18 cellular contexts compared by ENCODE assay signal in genomic region chr15:54941417-54941816, GRCh38.
A peak's percentile ranks its signal among the peaks of the same experiment; 100 is the strongest.
DNase-seq lines count a peak whose midpoint lies in the region; ATAC-seq and TF ChIP-seq lines count a peak whose summit lies in the region.
"Had no signal": no experiment of that assay in that cellular context is flagged by ENCODE, and none has a peak within 500 bp of the region (broad histone marks: within the 10 kb centered on the region; RNA-seq: fewer than 3 reads in every experiment).

No MANE protein-coding gene starts in this region.

- no peak overlapping the region for H2AFZ ChIP-seq in osteoblast (ENCODE audit: low read length)

- H3K27ac Mint-ChIP-seq in MCF 10A (ENCODE audit: low read depth, unreplicated experiment), result no peak overlapping the region
- H3K27ac Mint-ChIP-seq: CD4-positive, alpha-beta T cell; CD8-positive, alpha-beta T cell had no signal

- no peaks in the 10 kb centered on the region for H3K9me3 ChIP-seq in breast epithelium
- H3K9me3 ChIP-seq in osteoblast (ENCODE audit: low read depth, low read length), result peaks cover 4% of the 10 kb centered on the region
- H3K9me3 ChIP-seq: BE2C, BLaER1, Caco-2 had no signal

- no peaks in the 10 kb centered on the region for H3K36me3 ChIP-seq in breast epithelium
- H3K36me3 ChIP-seq in osteoblast (ENCODE audit: insufficient read depth, low read length), result no peaks in the 10 kb centered on the region
- H3K36me3 ChIP-seq: BE2C, BLaER1 had no signal

- TF ChIP-seq CTCF in MCF 10A (IDR thresholded peaks at IDR 0.05; ENCODE audit: unreplicated experiment) (no peak), breast epithelium (IDR thresholded peaks at IDR 0.05) (no peak), osteoblast (IDR thresholded peaks at IDR 0.05; ENCODE audit: extremely low read depth, low read depth, low read length) (no peak)

- intact Hi-C loops in MCF 10A (cut with micrococcal nuclease), result no loop called here
- intact Hi-C loops in breast epithelium (cut with DNase I; ENCODE audit: low total_unique reads), result no loop called here

- ATAC-seq in GM18861 (IDR thresholded peaks at IDR 0.05; ENCODE audit: unreplicated experiment), result no peak
- ATAC-seq: CD8-positive, alpha-beta T cell had no signal

- BruUV-seq in MCF 10A (replicated peaks; lab: Mats Ljungman, UMichigan), result no TSS peak

- no peaks in the 10 kb centered on the region for H4K20me1 ChIP-seq in osteoblast (ENCODE audit: insufficient read depth, low read length)
- H4K20me1 ChIP-seq: BLaER1 had no signal

- H3K4me3 ChIP-seq in breast epithelium (no peak overlapping the region), osteoblast (ENCODE audit: insufficient read depth, low read length) (no peak overlapping the region)
- H3K4me3 ChIP-seq: BLaER1 had no signal

- H3K4me3 Mint-ChIP-seq in MCF 10A (ENCODE audit: unreplicated experiment), result no peak overlapping the region
- H3K4me3 Mint-ChIP-seq: CD4-positive, alpha-beta T cell; CD8-positive, alpha-beta T cell had no signal

- POLR2A ChIA-PET in MCF 10A (lab: Yijun Ruan, JAX), result no interaction called here

- H3K27me3 Mint-ChIP-seq in MCF 10A (ENCODE audit: insufficient read depth, unreplicated experiment), result no peaks in the 10 kb centered on the region

- H3K27ac ChIP-seq in breast epithelium, result peak overlapping the region in 1 of 2 donors; percentile 19
- no peak overlapping the region for H3K27ac ChIP-seq in osteoblast (ENCODE audit: low read depth, low read length)
- H3K27ac ChIP-seq: BLaER1 had no signal

- H3K4me1 ChIP-seq in breast epithelium, result no peaks in the 10 kb centered on the region
- no peaks in the 10 kb centered on the region for H3K4me1 ChIP-seq in osteoblast (ENCODE audit: insufficient read depth, low read length)
- H3K4me1 ChIP-seq: BE2C, BLaER1, Caco-2 had no signal

- H3K36me3 Mint-ChIP-seq in MCF 10A (ENCODE audit: insufficient read depth, unreplicated experiment), result no peaks in the 10 kb centered on the region
- H3K36me3 Mint-ChIP-seq: CD8-positive, alpha-beta T cell had no signal

- peaks cover 6% of the 10 kb centered on the region for H3K9me3 Mint-ChIP-seq in MCF 10A (ENCODE audit: unreplicated experiment)

- peaks cover 11% of the 10 kb centered on the region for H3K4me1 Mint-ChIP-seq in MCF 10A (ENCODE audit: insufficient read depth, unreplicated experiment)

- DNase-seq in MCF 10A (ENCODE audit: unreplicated experiment) (peak; percentile 53), breast epithelium (ENCODE audit: low spot score in 2 of 2) (no peak), HT1080 (ENCODE audit: low read depth) (peak; percentile 16), osteoblast (ENCODE audit: insufficient read length, low spot score, missing footprints) (peak; percentile 21), NCI-H1417 treated with DMSO at 0.1 percent for 48 hours (lab: John Stamatoyannopoulos, UW) (no peak)
- no peak for DNase-seq in stimulated activated CD4-positive, alpha-beta T cell treated with anti-CD3 and anti-CD28 coated beads, Interleukin-4, amount 100 ng/mL, for 1 hour
- DNase-seq: 8988T; ACHN; BE2C; C1 segment of cervical spinal cord; Caco-2; Calu3; CD4-positive, alpha-beta T cell; CD8-positive, alpha-beta T cell; DMS79 treated with DMSO at 0.1 percent for 48 hours; GF-D8 had no signal

- no peak overlapping the region for H3K4me2 ChIP-seq in osteoblast (ENCODE audit: insufficient read depth, low read length)
- H3K4me2 ChIP-seq: BLaER1 had no signal

- H3K27me3 ChIP-seq in breast epithelium (no peaks in the 10 kb centered on the region), osteoblast (ENCODE audit: insufficient read depth, low read length) (no peaks in the 10 kb centered on the region)
- H3K27me3 ChIP-seq: BLaER1 had no signal

- no peak for TF ChIP-seq POLR2A in breast epithelium (IDR thresholded peaks at IDR 0.05)

- H3K79me2 ChIP-seq in osteoblast (ENCODE audit: insufficient read depth, low read length), result no peaks in the 10 kb centered on the region

- CTCF ChIA-PET in MCF 10A (lab: Yijun Ruan, JAX), result interaction anchor here (0.5 kb wide), 1 partner anchor 18 kb away, joined by 3 read pairs; no protein-coding TSS in a partner anchor

Comparison
In these comparisons a context has a peak if more than half of its experiments do, and no peak if none do; other contexts are left out.
1. DNase-seq: peak in MCF 10A (single experiment), HT1080 (single experiment) and osteoblast (single experiment); none in breast epithelium (0 of 2), NCI-H1417 treated with DMSO at 0.1 percent for 48 hours (single experiment) and stimulated activated CD4-positive, alpha-beta T cell treated with anti-CD3 and anti-CD28 coated beads, Interleukin-4, amount 100 ng/mL, for 1 hour (single experiment).